In the genomic region with DNA sequence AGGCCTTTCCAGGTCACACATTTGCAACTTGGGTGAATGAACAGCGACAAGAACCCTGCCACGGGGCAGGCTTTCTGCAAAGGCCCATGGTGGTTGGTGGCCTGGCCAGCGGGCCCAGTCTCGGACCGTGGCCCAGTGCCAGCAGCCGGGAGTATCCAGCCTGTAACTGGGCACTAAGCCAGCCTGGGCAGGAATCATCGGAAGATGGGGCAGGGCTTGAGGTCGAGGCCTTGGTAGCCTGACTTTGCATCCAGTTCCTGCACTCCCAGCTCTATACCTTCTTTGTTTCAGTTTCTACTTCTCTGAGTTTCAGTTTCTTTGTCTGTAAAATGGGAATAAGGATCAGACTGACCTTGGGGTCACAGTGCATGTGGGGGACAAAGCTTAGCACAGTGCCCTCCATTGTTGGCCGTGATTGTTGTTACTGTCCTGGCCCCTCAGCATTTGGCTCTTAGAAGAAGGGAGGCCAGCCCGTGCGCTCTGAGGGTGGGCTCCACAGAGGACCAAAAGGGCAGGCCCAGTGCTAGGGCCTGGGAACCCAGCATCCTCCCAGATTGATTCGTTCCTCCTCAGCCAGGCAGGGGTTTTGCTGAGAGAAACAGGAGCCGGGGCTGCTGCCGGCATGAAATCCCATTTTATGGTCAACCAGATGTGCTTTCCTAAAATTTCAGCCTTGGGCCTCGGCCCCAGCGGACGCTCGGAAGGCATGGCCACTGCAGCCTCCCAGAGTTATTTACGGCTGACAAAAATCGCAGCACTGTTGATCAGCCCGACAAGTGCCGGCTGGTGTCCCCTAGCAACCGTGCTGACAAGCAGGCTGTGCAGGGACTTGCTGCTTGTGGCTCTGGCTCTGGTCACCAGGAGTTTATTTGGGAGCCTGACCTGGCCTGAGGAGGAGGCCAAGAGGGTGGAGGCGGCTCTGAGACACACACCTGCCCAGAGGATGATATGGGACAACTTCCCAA, we compare ENCODE assay signal across 9 cellular contexts. TPM values are rescaled to one million over a fixed set of nuclear protein-coding genes. Genes with fewer than 3 reads are reported as not detected.
DNase-seq lines count a peak whose midpoint lies in the region; ATAC-seq and TF ChIP-seq lines count a peak whose summit lies in the region.
"Had no signal": no experiment of that assay in that cellular context is flagged by ENCODE, and none has a peak within 500 bp of the region (broad histone marks: within the 10 kb centered on the region; RNA-seq: fewer than 3 reads in every experiment).

No MANE protein-coding gene starts in this region.

- no peaks in the 10 kb centered on the region for H3K27me3 ChIP-seq in endodermal cell (ENCODE audit: control insufficient read depth, insufficient read depth, low read length, poor library complexity, severe bottlenecking)
- no peaks in the 10 kb centered on the region for H3K27me3 ChIP-seq in muscle layer of duodenum (ENCODE audit: low read depth, low read length)
- H3K27me3 ChIP-seq in aorta (ENCODE audit: control insufficient read depth in 1 of 2, insufficient read depth in 2 of 2, low read length in 1 of 2) = no peaks in the 10 kb centered on the region

- H3K9ac ChIP-seq in endodermal cell (ENCODE audit: extremely low read depth, low read length, poor library complexity, severe bottlenecking) = no peak overlapping the region

- H3K36me3 ChIP-seq in endodermal cell (ENCODE audit: control insufficient read depth, insufficient read depth, low read length) (peaks cover 29% of the 10 kb centered on the region), muscle layer of duodenum (ENCODE audit: control insufficient read depth in 1 of 2, insufficient read depth in 2 of 2, low read length in 2 of 2) (peaks cover 51 to 81% of the 10 kb centered on the region in 2 donors), aorta (ENCODE audit: control insufficient read depth in 1 of 2, insufficient read depth in 2 of 2, low read length in 1 of 2) (peaks cover 2 to 12% of the 10 kb centered on the region in 2 donors)

- peaks cover 19% of the 10 kb centered on the region for H3K4me1 Mint-ChIP-seq in activated naive CD4-positive, alpha-beta T cell treated with anti-CD3 and anti-CD28 coated beads, Interleukin-2, amount 10 ng/mL, durations not matched to agents 7 days and 5 days
- H3K4me1 Mint-ChIP-seq in endodermal cell = no peaks in the 10 kb centered on the region

- ATAC-seq in aorta (ENCODE audit: low FRiP score) (peak; percentile 69), HG03378 (IDR thresholded peaks at IDR 0.05; ENCODE audit: unreplicated experiment) (no peak)

- intact Hi-C loops in aorta (cut with DNase I) = no loop called here

- peaks cover 49% of the 10 kb centered on the region for H3K36me3 Mint-ChIP-seq in activated naive CD4-positive, alpha-beta T cell treated with anti-CD3 and anti-CD28 coated beads, Interleukin-2, amount 10 ng/mL, durations not matched to agents 7 days and 5 days
- peaks cover 61% of the 10 kb centered on the region for H3K36me3 Mint-ChIP-seq in endodermal cell (ENCODE audit: low read depth)

- no peaks in the 10 kb centered on the region for H3K9me3 Mint-ChIP-seq in activated naive CD4-positive, alpha-beta T cell treated with anti-CD3 and anti-CD28 coated beads, Interleukin-2, amount 10 ng/mL, durations not matched to agents 7 days and 5 days
- no peaks in the 10 kb centered on the region for H3K9me3 Mint-ChIP-seq in endodermal cell

- no peaks in the 10 kb centered on the region for H3K27me3 Mint-ChIP-seq in activated naive CD4-positive, alpha-beta T cell treated with anti-CD3 and anti-CD28 coated beads, Interleukin-2, amount 10 ng/mL, durations not matched to agents 7 days and 5 days
- no peaks in the 10 kb centered on the region for H3K27me3 Mint-ChIP-seq in endodermal cell (ENCODE audit: insufficient read depth)

- no peak overlapping the region for H3K4me3 Mint-ChIP-seq in activated naive CD4-positive, alpha-beta T cell treated with anti-CD3 and anti-CD28 coated beads, Interleukin-2, amount 10 ng/mL, durations not matched to agents 7 days and 5 days
- H3K4me3 Mint-ChIP-seq in endodermal cell = no peak overlapping the region

- TF ChIP-seq CTCF in endodermal cell (conservative IDR thresholded peaks at IDR 0.05) = no peak

- H3K4me1 ChIP-seq in endodermal cell (ENCODE audit: control insufficient read depth, insufficient read depth, low read length) = no peaks in the 10 kb centered on the region
- peaks cover 11 to 32% of the 10 kb centered on the region in 2 donors for H3K4me1 ChIP-seq in muscle layer of duodenum (ENCODE audit: control insufficient read depth in 1 of 2, insufficient read depth in 2 of 2, low read length in 2 of 2)
- H3K4me1 ChIP-seq in aorta (ENCODE audit: control insufficient read depth in 1 of 2, insufficient read depth in 2 of 2, low read length in 2 of 2) = no peaks in the 10 kb centered on the region

- H3K27ac ChIP-seq in endodermal cell (ENCODE audit: low read depth, low read length) (peak overlapping the region; percentile 70), muscle layer of duodenum (ENCODE audit: low read length) (peak overlapping the region; percentile 65), aorta (ENCODE audit: low read depth in 1 of 2, low read length in 2 of 2) (no peak overlapping the region)

- DNase-seq in activated naive CD4-positive, alpha-beta T cell treated with anti-CD3 and anti-CD28 coated beads, Interleukin-2, amount 10 ng/mL, durations not matched to agents 7 days and 5 days = no peak
- no peak for DNase-seq in activated naive CD4-positive, alpha-beta T cell (lab: John Stamatoyannopoulos, UW)
- DNase-seq in endodermal cell (no peak), aorta (peak; percentile 93), SK-N-DZ (ENCODE audit: low spot score) (no peak), germinal center (ENCODE audit: low spot score) (no peak)
- DNase-seq: DMS79 treated with DMSO at 0.1 percent for 48 hours had no signal

- H3K9me3 ChIP-seq in endodermal cell (ENCODE audit: control insufficient read depth, low read length) (no peaks in the 10 kb centered on the region), muscle layer of duodenum (ENCODE audit: control insufficient read depth in 1 of 2, low read length in 2 of 2) (no peaks in the 10 kb centered on the region), aorta (ENCODE audit: control insufficient read depth, low read length) (no peaks in the 10 kb centered on the region)

- no peak overlapping the region for H3K4me3 ChIP-seq in endodermal cell (ENCODE audit: low read length)
- H3K4me3 ChIP-seq in muscle layer of duodenum (ENCODE audit: low read depth in 1 of 2, low read length in 2 of 2) = peak overlapping the region in 1 of 2 donors; percentile 16
- H3K4me3 ChIP-seq in aorta (ENCODE audit: low read length in 2 of 2) = no peak overlapping the region

- 78 to 92% methylated on average over 17 to 24 of the region's 24 CpGs for WGBS in endodermal cell (ENCODE audit: insufficient coverage in 1 of 2, insufficient read length in 1 of 2), 2 experiments
- WGBS in aorta, 2 donors = 50 to 55% methylated on average over 24 of the region's 24 CpGs

- H3K27ac Mint-ChIP-seq in activated naive CD4-positive, alpha-beta T cell treated with anti-CD3 and anti-CD28 coated beads, Interleukin-2, amount 10 ng/mL, durations not matched to agents 7 days and 5 days = peak overlapping the region; percentile 59
- H3K27ac Mint-ChIP-seq in endodermal cell = no peak overlapping the region

- CTCF ChIA-PET in activated naive CD4-positive, alpha-beta T cell treated with anti-CD3 and anti-CD28 coated beads, Interleukin-2, amount 10 ng/mL, durations not matched to agents 7 days and 5 days (lab: Charles Lee) = no interaction called here

RNA-seq across cellular contexts. Expression of gene JADE2, which starts 43.6 kb away (rescaled TPM):
- total RNA-seq in endodermal cell = 10 to 100 TPM; 33.9 to 51.9 TPM
- polyA plus RNA-seq in endodermal cell (2013, experiment 1 of 2) = 4.3 TPM
- 4.5 TPM for polyA plus RNA-seq in endodermal cell (2013, experiment 2 of 2)
- total RNA-seq in aorta = 10 to 100 TPM; 39.8 to 60.3 TPM
- 10 to 100 TPM in 1 of 2 donors, 1 to 10 TPM in 1; 6.1 to 11.7 TPM for polyA plus RNA-seq in aorta
- polyA plus RNA-seq in SK-N-DZ (2014; cell fraction: cytosol; rRNA removed) = 1.7 and 3.2 TPM in 2 replicates
- polyA plus RNA-seq in SK-N-DZ (2014; cell fraction: nucleus; rRNA removed) = 1.6 and 3.0 TPM in 2 replicates

Comparison
In these comparisons a context has a peak if more than half of its experiments do, and no peak if none do; other contexts are left out.
1. DNase-seq: peak in aorta (2 of 2); none in activated naive CD4-positive, alpha-beta T cell treated with anti-CD3 and anti-CD28 coated beads, Interleukin-2, amount 10 ng/mL, durations not matched to agents 7 days and 5 days (single experiment), activated naive CD4-positive, alpha-beta T cell (0 of 4), endodermal cell (single experiment), SK-N-DZ (single experiment) and germinal center (single experiment).
2. H3K27ac ChIP-seq: peak in endodermal cell (single experiment) and muscle layer of duodenum (single experiment); none in aorta (0 of 2).